In genomic region chr22:50699754-50700386, GRCh38 we compare ENCODE assay signal across 12 cellular contexts. TPM values are rescaled to one million over a fixed set of nuclear protein-coding genes. Genes with fewer than 3 reads are reported as not detected.
DNase-seq lines count a peak whose midpoint lies in the region; ATAC-seq, FAIRE-seq and TF ChIP-seq lines count a peak whose summit lies in the region.
"Had no signal": no experiment of that assay in that cellular context is flagged by ENCODE, and none has a peak within 500 bp of the region (broad histone marks: within the 10 kb centered on the region; RNA-seq: fewer than 3 reads in every experiment).

No MANE protein-coding gene starts in this region.

- no CpG with 5 or more reads among the region's 15 CpGs for WGBS in H9 (ENCODE audit: extremely low coverage, insufficient read length, low lambda C conversion rate)

- H3K23me2 ChIP-seq in H9 (ENCODE audit: insufficient read length, low read depth, low read length, poor library complexity, severe bottlenecking) = peaks cover 8% of the 10 kb centered on the region

- ATAC-seq in left lung (no peak), HG03175 (IDR thresholded peaks at IDR 0.05; ENCODE audit: unreplicated experiment) (no peak), HG02870 (IDR thresholded peaks at IDR 0.05; ENCODE audit: unreplicated experiment) (no peak)

- H3K27me3 ChIP-seq in A673 (replicated peaks; ENCODE audit: insufficient read depth, low read depth, low read length, poor library complexity) = no peaks in the 10 kb centered on the region
- peaks cover 5% of the 10 kb centered on the region; the same call in 1 of the 2 replicates for H3K27me3 ChIP-seq in H9 (ENCODE audit: insufficient read depth, low read length)
- no peaks in the 10 kb centered on the region for H3K27me3 ChIP-seq in bronchial epithelial cell (ENCODE audit: control insufficient read depth, insufficient read depth, low read length)
- H3K27me3 ChIP-seq in left lung = no peaks in the 10 kb centered on the region

- no peak overlapping the region for H2BK20ac ChIP-seq in H9 (ENCODE audit: low read depth, low read length, poor library complexity, severe bottlenecking)

- H4K8ac ChIP-seq in H9 (replicated peaks; ENCODE audit: insufficient read length, low read depth, low read length) = no peak overlapping the region

- no peaks in the 10 kb centered on the region for H4K20me1 ChIP-seq in H9 (ENCODE audit: control insufficient read depth, insufficient read depth, insufficient read length)

- H3K27me3 Mint-ChIP-seq in H9 (ENCODE audit: low read depth) = peaks cover 46% of the 10 kb centered on the region

- peak overlapping the region; percentile 27 to 64; a peak in 2 of 5 replicates for H3K4me3 Mint-ChIP-seq in H9

- H3K4me1 ChIP-seq in A673 (ENCODE audit: insufficient read depth, low read length, poor library complexity, severe bottlenecking) (peaks cover 1% of the 10 kb centered on the region), H9 (ENCODE audit: insufficient read depth, low read length) (no peaks in the 10 kb centered on the region), left lung (peaks cover 5 to 32% of the 10 kb centered on the region in 2 donors)
- H3K4me1 ChIP-seq: prostate gland had no signal

- H3K4me3 ChIP-seq in A673 (ENCODE audit: low read depth, low read length, poor library complexity, severe bottlenecking) (no peak overlapping the region), bronchial epithelial cell (ENCODE audit: low read depth, low read length) (no peak overlapping the region), left lung (no peak overlapping the region)
- H3K4me3 ChIP-seq: prostate gland had no signal

- H3K23ac ChIP-seq in H9 (ENCODE audit: insufficient read length, low read depth, low read length) = no peak overlapping the region

- no peak overlapping the region for H4K5ac ChIP-seq in H9 (ENCODE audit: insufficient read length, low read depth, low read length)

- no peaks in the 10 kb centered on the region for H3K9me3 ChIP-seq in A673 (ENCODE audit: low read depth, low read length, poor library complexity, severe bottlenecking)
- no peaks in the 10 kb centered on the region for H3K9me3 ChIP-seq in H9 (ENCODE audit: control insufficient read depth, low read depth, low read length)
- H3K9me3 ChIP-seq in left lung = no peaks in the 10 kb centered on the region
- H3K9me3 ChIP-seq: prostate gland had no signal

- H2AK5ac ChIP-seq in H9 (ENCODE audit: insufficient read length, low read length) = no peak overlapping the region

- no peaks in the 10 kb centered on the region for H3K79me1 ChIP-seq in H9 (ENCODE audit: insufficient read depth, low read depth, low read length, poor library complexity, severe bottlenecking)

- H3K36me3 ChIP-seq in A673 (ENCODE audit: insufficient read depth, low read length, poor library complexity, severe bottlenecking) = no peaks in the 10 kb centered on the region
- H3K36me3 ChIP-seq in bronchial epithelial cell (ENCODE audit: control insufficient read depth, insufficient read depth, low read length) = peaks cover 1% of the 10 kb centered on the region
- peaks cover 0 to 31% of the 10 kb centered on the region in 2 donors for H3K36me3 ChIP-seq in left lung
- H3K36me3 ChIP-seq: prostate gland had no signal

- H3K27ac Mint-ChIP-seq in H9 = no peak overlapping the region

- H3K18ac ChIP-seq in H9 (ENCODE audit: insufficient read length, low read depth, low read length) = no peak overlapping the region

- no peak overlapping the region for H3K4me2 ChIP-seq in H9 (ENCODE audit: insufficient read depth, insufficient read length, low read length)

- no peak overlapping the region for H3K56ac ChIP-seq in H9 (ENCODE audit: insufficient read length, low read depth, low read length)

- H2BK120ac ChIP-seq in H9 (ENCODE audit: low read depth, low read length, poor library complexity, severe bottlenecking) = no peak overlapping the region

- no peak overlapping the region for H3K9ac ChIP-seq in H9 (ENCODE audit: extremely low read depth, insufficient read length, low read length)

- H3T11ph ChIP-seq in H9 (ENCODE audit: low read length) = no peak overlapping the region

- peaks cover 2 to 20% of the 10 kb centered on the region in 2 experiments for H3K4me1 Mint-ChIP-seq in H9

- no peak for FAIRE-seq in bronchial epithelial cell (lab: Jason Lieb, UNC)

- H3K14ac ChIP-seq in H9 (ENCODE audit: insufficient read depth, low read length) = no peak overlapping the region

- H2BK15ac ChIP-seq in H9 (ENCODE audit: low read depth, low read length) = no peak overlapping the region

- no peaks in the 10 kb centered on the region for H3K9me3 Mint-ChIP-seq in H9

- H3K36me3 Mint-ChIP-seq in H9 (ENCODE audit: insufficient read depth in 1 of 3, low read depth in 3 of 3) = peaks cover 0 to 9% (median 4%) of the 10 kb centered on the region in 3 experiments; a peak in 4 of 7 replicates

- H2BK5ac ChIP-seq in H9 (ENCODE audit: insufficient read length, low read length) = no peak overlapping the region

- no peak overlapping the region for H2BK12ac ChIP-seq in H9 (ENCODE audit: insufficient read length, low read depth, low read length)

- CTCF ChIA-PET in A673 (lab: Charles Lee) = no interaction called here

- no peak overlapping the region for H3K4ac ChIP-seq in H9 (ENCODE audit: low read depth, low read length)

- H4K91ac ChIP-seq in H9 (ENCODE audit: insufficient read length, low read depth, low read length) = no peak overlapping the region

- intact Hi-C loops in A673 (cut with micrococcal nuclease; ENCODE audit: unreplicated experiment) (no loop called here), left lung (cut with DNase I) (no loop called here)

- DNase-seq in A673 (ENCODE audit: low spot score) = no peak
- peak; percentile 58 for DNase-seq in H9
- DNase-seq in bronchial epithelial cell (ENCODE audit: low read depth) = no peak
- peak; percentile 29 to 54 for DNase-seq in left lung
- DNase-seq in NCI-H1436 (lab: John Stamatoyannopoulos, UW) = no peak
- no peak for DNase-seq in NCI-H526 treated with DMSO at 0.1 percent for 48 hours (lab: John Stamatoyannopoulos, UW)
- DNase-seq: activated CD4-positive, CD25-positive, alpha-beta regulatory T cell treated with anti-CD3 and anti-CD28 coated beads, Interleukin-2, amount 50 U/mL, for 72 hours; NCI-H1417 had no signal

- 0 out of 2 replicates have a peak, but pooled peaks have one; percentile 20 for TF ChIP-seq CTCF in A673 (conservative IDR thresholded peaks at IDR 0.05; ENCODE audit: low read depth, low read length)
- peak; percentile 68 for TF ChIP-seq CTCF in H9 (conservative IDR thresholded peaks at IDR 0.05)
- TF ChIP-seq CTCF in bronchial epithelial cell (IDR thresholded peaks at IDR 0.05; ENCODE audit: insufficient read depth, low read length, severe bottlenecking) = peak; percentile 46
- TF ChIP-seq CTCF in left lung (IDR thresholded peaks at IDR 0.05) = no peak

- H3K79me2 ChIP-seq in H9 (ENCODE audit: insufficient read depth, low read length) = no peaks in the 10 kb centered on the region

- no TSS peak for BruUV-seq in A673 (replicated peaks; lab: Mats Ljungman, UMichigan)

- POLR2A ChIA-PET in A673 (lab: Charles Lee; ENCODE audit: low non-redundant PET) = interaction anchor here (0.6 kb wide), 1 partner anchor 130 kb away, joined by 3 read pairs; no protein-coding TSS in a partner anchor

- no peak overlapping the region for H3K27ac ChIP-seq in A673 (ENCODE audit: low read depth, low read length, poor library complexity, severe bottlenecking)
- H3K27ac ChIP-seq in H9 (ENCODE audit: insufficient read length, low read depth, low read length) = no peak overlapping the region
- H3K27ac ChIP-seq in left lung = no peak overlapping the region
- H3K27ac ChIP-seq: C4-2B, prostate gland had no signal

- no peak overlapping the region for H2AFZ ChIP-seq in H9 (ENCODE audit: low read length)

RNA-seq across cellular contexts. Expression of gene SHANK3, which starts 27.2 kb away (rescaled TPM):
- total RNA-seq in A673 (2021) (4.4 and 6.4 TPM in 2 replicates), H9 (2021) (8.4 and 8.7 TPM in 2 replicates), bronchial epithelial cell (0.79 and 0.90 TPM in 2 replicates), left lung (10 to 100 TPM; 25.1 to 42.9 TPM)

RNA-seq across cellular contexts. Expression of gene ACR, which starts 38.1 kb away (rescaled TPM):
- total RNA-seq in A673 (2021) (not detected in 2 replicates), H9 (2021) (0.35 TPM in 1 of 2 replicates, not detected in the other), bronchial epithelial cell (not detected in 2 replicates), left lung (1 to 10 TPM in 1 of 2 donors, not detected in 1; 1.4 TPM)

Comparison
In these comparisons a context has a peak if more than half of its experiments do, and no peak if none do; other contexts are left out.
1. DNase-seq: peak in H9 (single experiment) and left lung (2 of 2); none in A673 (single experiment), bronchial epithelial cell (single experiment), NCI-H1436 (single experiment) and NCI-H526 treated with DMSO at 0.1 percent for 48 hours (single experiment).
2. CTCF ChIP-seq: peak in A673 (single experiment), H9 (single experiment) and bronchial epithelial cell (single experiment); none in left lung (0 of 2).